In genomic region chr9:87390361-87390760, GRCh38 we compare ENCODE assay signal across 30 cellular contexts.
"Had no signal": no experiment of that assay in that cellular context is flagged by ENCODE, and none has a peak within 500 bp of the region (broad histone marks: within the 10 kb centered on the region; RNA-seq: fewer than 3 reads in every experiment).

No MANE protein-coding gene starts in this region.

- H3K27ac ChIP-seq: ascending aorta, RWPE1, WERI-Rb-1 had no signal

- H3K9me3 ChIP-seq: ascending aorta, MG63 had no signal

- ATAC-seq: activated CD8-positive, alpha-beta T cell treated with anti-CD3 and anti-CD28 coated beads for 36 hours; activated T-cell treated with anti-CD3 and anti-CD28 coated beads, Interleukin-2, amount 50 U/mL, for 72 hours; PC-3; Right ventricle myocardium inferior had no signal

- H3K36me3 ChIP-seq: ascending aorta, MG63, WERI-Rb-1 had no signal

- DNase-seq: activated CD4-positive, alpha-beta T cell treated with anti-CD3 and anti-CD28 coated beads, Interleukin-2, amount 10 ng/mL, durations not matched to agents 24 days and 14 days; activated CD4-positive, alpha-beta T cell treated with anti-CD3 and anti-CD28 coated beads, Interleukin-2, amount 50 U/mL, for 4 hours; activated CD8-positive, alpha-beta T cell treated with anti-CD3 and anti-CD28 coated beads for 36 hours; activated gamma-delta T cell; activated naive CD4-positive, alpha-beta T cell treated with Interleukin-2 at 50 U/mL for 16 hours; activated naive CD8-positive, alpha-beta T cell treated with anti-CD3 and anti-CD28 coated beads, Interleukin-2, amount 10 ng/mL, durations not matched to agents 7 days and 5 days; activated T-cell treated with anti-CD3 and anti-CD28 coated beads, Interleukin-2, amount 50 U/mL, for 1 hour; activated T-cell treated with anti-CD3 and anti-CD28 coated beads, Interleukin-2, amount 50 U/mL, for 72 hours; amygdala; Karpas-422; KBM-7; MG63; NCI-H1048; NCI-H1105 treated with DMSO at 0.1 percent for 48 hours; NCI-H1436; NCI-H1694; NCI-H1930; NCI-H2081 treated with DMSO at 0.1 percent for 48 hours; NCI-H510A; NCI-H748 treated with DMSO at 0.1 percent for 48 hours; NK-92 treated with Interleukin-12 subunit alpha and Interleukin-12 subunit beta, amount 100 ng/mL, for 24 hours; PC-3; SIG-M5; T1000; WERI-Rb-1 had no signal

- H3K27me3 Mint-ChIP-seq: activated naive CD8-positive, alpha-beta T cell treated with anti-CD3 and anti-CD28 coated beads, Interleukin-2, amount 10 ng/mL, durations not matched to agents 7 days and 5 days had no signal

- H3K4me1 Mint-ChIP-seq: activated CD4-positive, alpha-beta T cell treated with anti-CD3 and anti-CD28 coated beads, Interleukin-2, amount 10 ng/mL, durations not matched to agents 24 days and 14 days; activated naive CD4-positive, alpha-beta T cell treated with anti-CD3 and anti-CD28 coated beads, Interleukin-2, amount 50 U/mL, for 24 hours; activated naive CD8-positive, alpha-beta T cell treated with anti-CD3 and anti-CD28 coated beads, Interleukin-2, amount 10 ng/mL, durations not matched to agents 7 days and 5 days had no signal

- H3K9me3 Mint-ChIP-seq: activated CD8-positive, alpha-beta T cell treated with anti-CD3 and anti-CD28 coated beads for 36 hours; activated naive CD4-positive, alpha-beta T cell treated with anti-CD3 and anti-CD28 coated beads, Interleukin-2, amount 50 U/mL, for 24 hours; activated T-helper 2 cell treated with anti-CD3 and anti-CD28 coated beads, Interferon-gamma antibody, Interleukin-2, Interleukin-4, amounts not matched to agents 10 μg/mL and 5 μg/mL and 100 μg/mL, durations not matched to agents 14 hours and 24 hours and 36 hours had no signal

- H3K27me3 ChIP-seq: ascending aorta, MG63 had no signal

- H3K4me3 ChIP-seq: ascending aorta, MG63 had no signal

- H3K4me3 Mint-ChIP-seq: activated CD4-positive, alpha-beta T cell treated with anti-CD3 and anti-CD28 coated beads, Interleukin-2, amount 10 ng/mL, durations not matched to agents 24 days and 14 days; activated CD8-positive, alpha-beta T cell treated with anti-CD3 and anti-CD28 coated beads for 36 hours; activated naive CD4-positive, alpha-beta T cell treated with anti-CD3 and anti-CD28 coated beads, Interleukin-2, amount 50 U/mL, for 24 hours; activated naive CD8-positive, alpha-beta T cell treated with anti-CD3 and anti-CD28 coated beads, Interleukin-2, amount 10 ng/mL, durations not matched to agents 7 days and 5 days; activated T-cell treated with anti-CD3 and anti-CD28 coated beads, Interleukin-2, amount 50 U/mL, for 72 hours had no signal

- H3K36me3 Mint-ChIP-seq: activated naive CD4-positive, alpha-beta T cell treated with anti-CD3 and anti-CD28 coated beads, Interleukin-2, amount 50 U/mL, for 24 hours; activated naive CD8-positive, alpha-beta T cell treated with anti-CD3 and anti-CD28 coated beads, Interleukin-2, amount 10 ng/mL, durations not matched to agents 7 days and 5 days had no signal

- H3K27ac Mint-ChIP-seq: activated CD4-positive, alpha-beta T cell treated with anti-CD3 and anti-CD28 coated beads, Interleukin-2, amount 10 ng/mL, durations not matched to agents 24 days and 14 days; activated CD8-positive, alpha-beta T cell treated with anti-CD3 and anti-CD28 coated beads for 36 hours; activated naive CD4-positive, alpha-beta T cell treated with anti-CD3 and anti-CD28 coated beads, Interleukin-2, amount 50 U/mL, for 24 hours; activated naive CD8-positive, alpha-beta T cell treated with anti-CD3 and anti-CD28 coated beads, Interleukin-2, amount 10 ng/mL, durations not matched to agents 7 days and 5 days; activated T-cell treated with anti-CD3 and anti-CD28 coated beads, Interleukin-2, amount 50 U/mL, for 72 hours; activated T-helper 2 cell treated with anti-CD3 and anti-CD28 coated beads, Interferon-gamma antibody, Interleukin-2, Interleukin-4, amounts not matched to agents 10 μg/mL and 5 μg/mL and 100 μg/mL, durations not matched to agents 14 hours and 24 hours and 36 hours had no signal

- H3K4me1 ChIP-seq: ascending aorta had no signal
